Comparison of ENCODE assay signal across 8 cellular contexts in the genomic region with DNA sequence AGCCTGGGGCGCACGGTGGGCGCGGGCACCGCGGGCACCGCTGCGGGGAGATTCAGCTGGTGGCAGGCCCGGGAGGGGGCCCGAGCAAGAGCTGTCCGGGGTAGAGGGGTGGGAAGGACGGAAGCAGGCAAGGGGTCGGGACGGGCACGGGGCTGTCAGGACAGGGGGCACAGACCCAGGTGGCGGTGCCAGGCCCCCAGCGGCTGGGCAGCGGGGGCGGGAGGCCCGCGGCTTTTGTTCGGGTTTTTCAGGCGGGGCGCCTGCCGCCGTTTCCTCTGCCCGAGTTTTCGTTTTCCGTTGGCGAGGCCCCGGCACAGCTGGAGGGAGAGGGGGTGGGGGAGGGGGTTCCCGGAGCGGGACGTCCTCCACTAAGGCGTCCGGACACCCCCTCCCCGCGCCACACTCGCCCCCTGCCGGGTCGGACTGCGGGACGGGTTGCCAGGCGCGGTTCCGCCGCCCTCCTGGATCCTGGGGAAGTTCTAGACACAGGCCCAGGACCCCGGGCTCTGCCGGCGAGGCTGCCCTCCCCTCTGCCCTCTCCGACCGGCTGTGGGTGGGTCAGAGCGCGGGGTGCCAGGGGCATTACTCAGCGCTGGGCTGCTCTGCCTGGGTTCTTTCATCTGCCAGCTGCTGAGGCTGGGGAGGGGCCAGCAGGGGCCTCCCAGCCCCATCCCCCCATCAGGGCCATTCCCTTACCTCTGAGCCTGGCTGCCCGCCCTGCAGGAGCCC. TPM values are rescaled to one million over a fixed set of nuclear protein-coding genes. Genes with fewer than 3 reads are reported as not detected.
A peak's percentile ranks its signal among the peaks of the same experiment; 100 is the strongest.
DNase-seq lines count a peak whose midpoint lies in the region; ATAC-seq and TF ChIP-seq lines count a peak whose summit lies in the region.

No MANE protein-coding gene starts in this region.

- 0 out of 2 replicates have a peak, but pooled peaks cover 6% of the 10 kb centered on the region for H4K20me1 ChIP-seq in GM23248 (ENCODE audit: insufficient read depth)

- no peak overlapping the region for H2BK15ac ChIP-seq in mesendoderm (replicated peaks; ENCODE audit: low read depth)

- H3K18ac ChIP-seq in mesendoderm (ENCODE audit: low read length), result peak overlapping the region; percentile 15

- WGBS in GM23248 (ENCODE audit: low coverage in 1 of 2, low lambda C conversion rate in 2 of 2, missing lambda C conversion rate in 2 of 2), 2 experiments, result 1% methylated on average over 20 to 47 of the region's 56 CpGs
- no CpG with 5 or more reads among the region's 56 CpGs for WGBS in mesendoderm (ENCODE audit: extremely low coverage, insufficient coverage, low lambda C conversion rate)

- peak overlapping the region; percentile 49 for H3K27ac ChIP-seq in GM23248
- no peak overlapping the region for H3K27ac ChIP-seq in SK-N-MC
- peak overlapping the region; percentile 18 for H3K27ac ChIP-seq in mesendoderm (ENCODE audit: low read depth, low read length)
- H3K27ac ChIP-seq in thoracic aorta, result peak overlapping the region; percentile 87 to 99

- no peak overlapping the region for H2BK5ac ChIP-seq in mesendoderm (ENCODE audit: low read length)

- no peak overlapping the region for H4K8ac ChIP-seq in mesendoderm (ENCODE audit: low read depth, low read length)

- peaks cover 29% of the 10 kb centered on the region; the same call in 1 of the 2 replicates for H3F3A ChIP-seq in GM23248 (ENCODE audit: insufficient read depth)

- H3K4me3 ChIP-seq in GM23248 (peak overlapping the region; percentile 84), SK-N-MC (peak overlapping the region; percentile 79), mesendoderm (ENCODE audit: low read length) (peak overlapping the region; percentile 52), thoracic aorta (peak overlapping the region; percentile 98)

- in situ Hi-C loops in GM23248 (cut with MboI), result loop anchor here (10.0 kb wide), 1 partner anchor 156 kb away; no protein-coding TSS in a partner anchor

- TF ChIP-seq CTCF in thoracic aorta (IDR thresholded peaks at IDR 0.05), result no peak

- H3K36me3 ChIP-seq in GM23248 (ENCODE audit: low read depth) (no peaks in the 10 kb centered on the region), SK-N-MC (ENCODE audit: insufficient read depth, low read length) (no peaks in the 10 kb centered on the region), mesendoderm (ENCODE audit: control insufficient read depth, insufficient read depth, low read length) (no peaks in the 10 kb centered on the region), thoracic aorta (no peaks in the 10 kb centered on the region)

- H2AK5ac ChIP-seq in mesendoderm (ENCODE audit: low read length), result no peak overlapping the region

- H3K9me2 ChIP-seq in GM23248 (ENCODE audit: insufficient read depth), result no peaks in the 10 kb centered on the region

- peaks cover 53% of the 10 kb centered on the region for H3K79me2 ChIP-seq in GM23248 (ENCODE audit: insufficient read depth)
- no peaks in the 10 kb centered on the region for H3K79me2 ChIP-seq in mesendoderm (ENCODE audit: control insufficient read depth, insufficient read depth, low read length)

- peak overlapping the region; percentile 82 for H3K56ac ChIP-seq in mesendoderm (ENCODE audit: low read length)

- H3K4me1 ChIP-seq in GM23248 (ENCODE audit: insufficient read depth) (peaks cover 25% of the 10 kb centered on the region), mesendoderm (ENCODE audit: control insufficient read depth, low read depth, low read length) (no peaks in the 10 kb centered on the region), thoracic aorta (ENCODE audit: control insufficient read depth in 1 of 2, low read depth in 2 of 2) (peaks cover 26 to 52% of the 10 kb centered on the region in 2 donors)

- H3K4me2 ChIP-seq in GM23248 (ENCODE audit: unreplicated experiment) (peak overlapping the region; percentile 74), mesendoderm (ENCODE audit: low read length) (peak overlapping the region; percentile 91)

- ATAC-seq in thoracic aorta (ENCODE audit: insufficient number of reproducible peaks, low FRiP score, low read depth) (peak; percentile 1), HG03196 (IDR thresholded peaks at IDR 0.05; ENCODE audit: unreplicated experiment) (no peak), GM19328 (IDR thresholded peaks at IDR 0.05; ENCODE audit: unreplicated experiment) (no peak)

- peak overlapping the region; percentile 49 for H3K23ac ChIP-seq in mesendoderm (ENCODE audit: low read length)

- peak overlapping the region; percentile 63 for H2AFZ ChIP-seq in GM23248

- no peak overlapping the region for H2BK120ac ChIP-seq in mesendoderm (ENCODE audit: low read depth, low read length)

- H3K9me3 ChIP-seq in GM23248 (ENCODE audit: low read depth) (no peaks in the 10 kb centered on the region), SK-N-MC (ENCODE audit: low read depth, low read length) (no peaks in the 10 kb centered on the region), thoracic aorta (no peaks in the 10 kb centered on the region)

- DNase-seq in GM23248 (peak; percentile 77), SK-N-MC (ENCODE audit: low read depth, low spot score) (no peak), epidermal melanocyte (ENCODE audit: insufficient read length, low spot score) (peak; percentile 55), mesendoderm (no peak), thoracic aorta (ENCODE audit: low spot score) (no peak), SIG-M5 treated with dmso at 0.1 percent for 504 hours (lab: John Stamatoyannopoulos, UW; ENCODE audit: unreplicated experiment) (no peak)

- peak overlapping the region; percentile 76 for H3K9ac ChIP-seq in GM23248
- peak overlapping the region; percentile 47 for H3K9ac ChIP-seq in SK-N-MC (ENCODE audit: insufficient read length)
- peak overlapping the region; percentile 70 for H3K9ac ChIP-seq in mesendoderm (ENCODE audit: low read length)

- H3K4ac ChIP-seq in mesendoderm (ENCODE audit: low read depth, low read length), result no peak overlapping the region

- no peak overlapping the region for H4K5ac ChIP-seq in mesendoderm (ENCODE audit: low read length)

- H3K27me3 ChIP-seq in GM23248 (replicated peaks; ENCODE audit: insufficient read depth), result no peaks in the 10 kb centered on the region
- no peaks in the 10 kb centered on the region for H3K27me3 ChIP-seq in mesendoderm (ENCODE audit: insufficient read depth, low read length, poor library complexity)
- no peaks in the 10 kb centered on the region for H3K27me3 ChIP-seq in thoracic aorta (replicated peaks; ENCODE audit: insufficient read depth)

- H3K79me1 ChIP-seq in mesendoderm (ENCODE audit: low read length), result no peaks in the 10 kb centered on the region

RNA-seq across cellular contexts. Expression of a gene that starts 0.5 kb away (rescaled TPM):
- 64.2 and 69.4 TPM in 2 replicates for total RNA-seq in GM23248 (2014; rRNA removed; shearing (Covaris generic))
- 5.3 and 6.6 TPM in 2 replicates for polyA plus RNA-seq in GM23248 (2016; fragmentation: Nextera tagmentation; extraction: Ambion mirVana)
- 32.5 TPM for polyA plus RNA-seq in mesendoderm (2013, experiment 1 of 2)
- 31.7 TPM for polyA plus RNA-seq in mesendoderm (2013, experiment 2 of 2)
- 10 to 100 TPM; 87.1 to 89.2 TPM for total RNA-seq in thoracic aorta

Comparison
In these comparisons a context has a peak if more than half of its experiments do, and no peak if none do; other contexts are left out.
1. DNase-seq: peak in GM23248 (single experiment) and epidermal melanocyte (single experiment); none in SK-N-MC (single experiment), mesendoderm (single experiment), thoracic aorta (single experiment) and SIG-M5 treated with dmso at 0.1 percent for 504 hours (single experiment).
2. Peak in every context shown above with its lines, with median percentiles within 50 percentile points of each other: H3K4me3 ChIP-seq and H3K9ac ChIP-seq.